In genomic region chr5:142856269-142856668, GRCh38 we compare ENCODE assay signal across 16 cellular contexts.
A peak's percentile ranks its signal among the peaks of the same experiment; 100 is the strongest.
DNase-seq lines count a peak whose midpoint lies in the region; ATAC-seq, FAIRE-seq and TF ChIP-seq lines count a peak whose summit lies in the region.
"Had no signal": no experiment of that assay in that cellular context is flagged by ENCODE, and none has a peak within 500 bp of the region (broad histone marks: within the 10 kb centered on the region; RNA-seq: fewer than 3 reads in every experiment).

No MANE protein-coding gene starts in this region.

- intact Hi-C loops in dendritic cell treated with granulocyte-macrophage colony-stimulating factor and Interleukin-4, amounts not matched to agents 40 ng/mL and 50 ng/mL, for 4 days (cut with micrococcal nuclease): no loop called here
- intact Hi-C loops in natural killer cell (cut with micrococcal nuclease) (no loop called here), sciatic nerve (cut with DNase I) (no loop called here)

- H3K23ac ChIP-seq in H9 (ENCODE audit: insufficient read length, low read depth, low read length): no peak overlapping the region

- H4K91ac ChIP-seq in H9 (ENCODE audit: insufficient read length, low read depth, low read length): no peak overlapping the region

- H3K4ac ChIP-seq in H9 (ENCODE audit: low read depth, low read length): no peak overlapping the region

- ATAC-seq in natural killer cell (no peak), sciatic nerve (no peak), GM21825 (IDR thresholded peaks at IDR 0.05; ENCODE audit: unreplicated experiment) (no peak)

- no peak overlapping the region for H4K8ac ChIP-seq in H9 (replicated peaks; ENCODE audit: insufficient read length, low read depth, low read length)

- H3K27me3 Mint-ChIP-seq in H9 (ENCODE audit: low read depth): no peaks in the 10 kb centered on the region
- no peaks in the 10 kb centered on the region for H3K27me3 Mint-ChIP-seq in dendritic cell treated with granulocyte-macrophage colony-stimulating factor and Interleukin-4, amounts not matched to agents 40 ng/mL and 50 ng/mL, for 4 days
- no peaks in the 10 kb centered on the region for H3K27me3 Mint-ChIP-seq in natural killer cell (ENCODE audit: low read depth in 2 of 2)
- H3K27me3 Mint-ChIP-seq: CD4-positive, alpha-beta memory T cell had no signal

- no peak overlapping the region for H2BK12ac ChIP-seq in H9 (ENCODE audit: insufficient read length, low read depth, low read length)

- H3K9me3 ChIP-seq in H9 (ENCODE audit: control insufficient read depth, low read depth, low read length): no peaks in the 10 kb centered on the region
- no peaks in the 10 kb centered on the region for H3K9me3 ChIP-seq in thymus (ENCODE audit: control insufficient read depth)
- H3K9me3 ChIP-seq: BLaER1, HAP-1 had no signal

- no peaks in the 10 kb centered on the region; a peak in 1 of 5 replicates for H3K9me3 Mint-ChIP-seq in H9
- no peaks in the 10 kb centered on the region for H3K9me3 Mint-ChIP-seq in dendritic cell treated with granulocyte-macrophage colony-stimulating factor and Interleukin-4, amounts not matched to agents 40 ng/mL and 50 ng/mL, for 4 days
- H3K9me3 Mint-ChIP-seq in natural killer cell: no peaks in the 10 kb centered on the region
- H3K9me3 Mint-ChIP-seq: CD14-positive monocyte; CD4-positive, alpha-beta memory T cell had no signal

- no peak overlapping the region for H2BK120ac ChIP-seq in H9 (ENCODE audit: low read depth, low read length, poor library complexity, severe bottlenecking)

- H3K27me3 ChIP-seq in H9 (ENCODE audit: insufficient read depth, low read length): no peaks in the 10 kb centered on the region
- no peaks in the 10 kb centered on the region for H3K27me3 ChIP-seq in thymus (ENCODE audit: control insufficient read depth, insufficient read depth)
- H3K27me3 ChIP-seq: BLaER1 had no signal

- no peak overlapping the region for H3K27ac ChIP-seq in H9 (ENCODE audit: insufficient read length, low read depth, low read length)
- peak overlapping the region; percentile 56 for H3K27ac ChIP-seq in thymus (ENCODE audit: low read depth)
- H3K27ac ChIP-seq: BLaER1 had no signal

- no peak overlapping the region for H3K4me2 ChIP-seq in H9 (ENCODE audit: insufficient read depth, insufficient read length, low read length)
- H3K4me2 ChIP-seq: BLaER1 had no signal

- no peak overlapping the region for H2BK15ac ChIP-seq in H9 (ENCODE audit: low read depth, low read length)

- FAIRE-seq in GM12892 (lab: Jason Lieb, UNC): no peak
- FAIRE-seq: H1 had no signal

- no peak overlapping the region for H2AFZ ChIP-seq in H9 (ENCODE audit: low read length)

- no peak overlapping the region for H3T11ph ChIP-seq in H9 (ENCODE audit: low read length)

- no peaks in the 10 kb centered on the region for H3K23me2 ChIP-seq in H9 (ENCODE audit: insufficient read length, low read depth, low read length, poor library complexity, severe bottlenecking)

- H3K27ac Mint-ChIP-seq in H9 (peak overlapping the region; percentile 13 to 55 (median 17); a peak in 3 of 7 replicates), natural killer cell (peak overlapping the region; percentile 3 to 4)
- peak overlapping the region; percentile 14 for H3K27ac Mint-ChIP-seq in dendritic cell treated with granulocyte-macrophage colony-stimulating factor and Interleukin-4, amounts not matched to agents 40 ng/mL and 50 ng/mL, for 4 days

- no peak overlapping the region for H2BK20ac ChIP-seq in H9 (ENCODE audit: low read depth, low read length, poor library complexity, severe bottlenecking)

- H3K4me1 Mint-ChIP-seq in H9 (peaks cover 25 to 27% of the 10 kb centered on the region in 2 experiments), natural killer cell (peaks cover 86 to 89% of the 10 kb centered on the region in 2 donors)
- peaks cover 88% of the 10 kb centered on the region for H3K4me1 Mint-ChIP-seq in dendritic cell treated with granulocyte-macrophage colony-stimulating factor and Interleukin-4, amounts not matched to agents 40 ng/mL and 50 ng/mL, for 4 days (ENCODE audit: low read depth)

- H3K36me3 Mint-ChIP-seq in H9 (ENCODE audit: insufficient read depth in 1 of 3, low read depth in 3 of 3) (no peaks in the 10 kb centered on the region), natural killer cell (no peaks in the 10 kb centered on the region)
- H3K36me3 Mint-ChIP-seq in dendritic cell treated with granulocyte-macrophage colony-stimulating factor and Interleukin-4, amounts not matched to agents 40 ng/mL and 50 ng/mL, for 4 days (ENCODE audit: low read depth): peaks cover 6% of the 10 kb centered on the region
- H3K36me3 Mint-ChIP-seq: CD4-positive, alpha-beta memory T cell had no signal

- no CpG with 5 or more reads among the region's 5 CpGs for WGBS in H9 (ENCODE audit: extremely low coverage, insufficient read length, low lambda C conversion rate)
- 95% methylated on average over 5 of the region's 5 CpGs for WGBS in thymus

- H2BK5ac ChIP-seq in H9 (ENCODE audit: insufficient read length, low read length): no peak overlapping the region

- TF ChIP-seq CTCF in H9 (conservative IDR thresholded peaks at IDR 0.05): no peak
- TF ChIP-seq CTCF in natural killer cell (IDR thresholded peaks at IDR 0.05): no peak

- TF ChIP-seq POLR2A in GM12892 (IDR thresholded peaks at IDR 0.05; ENCODE audit: low read depth, low read length): no peak

- H3K4me3 Mint-ChIP-seq in H9 (no peak overlapping the region), natural killer cell (no peak overlapping the region)
- no peak overlapping the region for H3K4me3 Mint-ChIP-seq in dendritic cell treated with granulocyte-macrophage colony-stimulating factor and Interleukin-4, amounts not matched to agents 40 ng/mL and 50 ng/mL, for 4 days
- H3K4me3 Mint-ChIP-seq: CD14-positive monocyte; CD4-positive, alpha-beta memory T cell had no signal

- no peaks in the 10 kb centered on the region for H3K79me1 ChIP-seq in H9 (ENCODE audit: insufficient read depth, low read depth, low read length, poor library complexity, severe bottlenecking)

- peak overlapping the region; percentile 39 for H3K14ac ChIP-seq in H9 (ENCODE audit: insufficient read depth, low read length)

- H4K5ac ChIP-seq in H9 (ENCODE audit: insufficient read length, low read depth, low read length): no peak overlapping the region

- H3K18ac ChIP-seq in H9 (ENCODE audit: insufficient read length, low read depth, low read length): no peak overlapping the region

- H4K20me1 ChIP-seq in H9 (ENCODE audit: control insufficient read depth, insufficient read depth, insufficient read length): no peaks in the 10 kb centered on the region

- no peak overlapping the region for H3K4me3 ChIP-seq in thymus (ENCODE audit: low read length)
- H3K4me3 ChIP-seq: BLaER1, HAP-1 had no signal

- no peak overlapping the region for H3K9ac ChIP-seq in H9 (ENCODE audit: extremely low read depth, insufficient read length, low read length)
- H3K9ac ChIP-seq: BLaER1 had no signal

- no peak overlapping the region for H3K56ac ChIP-seq in H9 (ENCODE audit: insufficient read length, low read depth, low read length)

- DNase-seq in H9 (no peak), natural killer cell (no peak), GM12892 (ENCODE audit: insufficient read length) (no peak), sciatic nerve (ENCODE audit: low spot score) (no peak)
- DNase-seq: 8988T; CD4-positive, alpha-beta memory T cell; DMS153; DMS79; GDM1 had no signal

- peaks cover 2% of the 10 kb centered on the region; the same call in 1 of the 2 replicates for H3K79me2 ChIP-seq in H9 (ENCODE audit: insufficient read depth, low read length)

- no peak overlapping the region for H2AK5ac ChIP-seq in H9 (ENCODE audit: insufficient read length, low read length)

- no peaks in the 10 kb centered on the region for H3K36me3 ChIP-seq in thymus (ENCODE audit: control insufficient read depth, insufficient read depth)
- H3K36me3 ChIP-seq: BLaER1, HAP-1 had no signal

- H3K4me1 ChIP-seq in H9 (ENCODE audit: insufficient read depth, low read length): peaks cover 4% of the 10 kb centered on the region; the same call in 1 of the 2 replicates
- peaks cover 9% of the 10 kb centered on the region for H3K4me1 ChIP-seq in thymus (ENCODE audit: control insufficient read depth, insufficient read depth, low read length)
- H3K4me1 ChIP-seq: HAP-1 had no signal
